In the genomic region with DNA sequence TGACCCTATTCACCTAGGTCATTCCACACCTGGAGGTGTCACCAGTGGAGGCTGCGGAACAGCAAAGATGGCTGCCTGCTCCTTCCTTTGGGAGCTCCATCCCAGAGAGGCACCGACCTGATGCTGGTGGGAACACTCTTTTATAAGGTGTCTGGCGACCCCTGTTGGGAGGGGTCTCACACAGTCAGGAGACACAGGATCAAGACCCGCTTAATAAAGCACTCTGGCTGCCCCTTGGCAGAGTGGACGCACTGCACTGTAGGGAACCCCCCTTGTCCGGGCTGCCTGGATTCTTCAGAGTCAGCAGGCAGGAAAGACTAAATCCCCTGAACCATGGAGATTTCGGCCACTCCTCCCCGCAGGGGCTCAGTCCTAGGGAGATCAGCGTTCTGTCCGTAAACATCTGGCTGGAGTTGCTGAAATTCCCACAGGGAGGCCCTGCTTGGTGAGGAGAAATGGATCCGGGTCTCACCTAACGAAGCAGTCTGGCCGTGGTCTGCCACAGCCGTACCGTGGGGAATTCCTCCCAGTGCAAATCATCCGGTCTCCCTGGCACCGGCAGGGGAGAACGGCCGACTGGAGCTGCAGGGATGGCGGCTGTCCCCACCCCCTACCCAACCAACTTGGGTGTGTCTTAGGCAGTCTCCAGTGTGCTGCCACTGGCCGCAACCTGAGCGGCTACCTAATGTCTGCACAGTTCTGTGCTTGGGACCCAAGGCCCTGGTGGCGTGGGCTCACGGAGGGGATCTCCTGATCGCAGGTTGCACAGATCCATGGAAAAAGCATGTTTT, we compare ENCODE assay signal across 1 cellular context.
TF ChIP-seq lines count a peak whose summit lies in the region.

No MANE protein-coding gene starts in this region.

TF ChIP-seq in HCT116, 20 proteins besides CTCF, POLR2A, EP300 and RAD21 (continued from another document):
- TF ChIP-seq, protein P1, sequence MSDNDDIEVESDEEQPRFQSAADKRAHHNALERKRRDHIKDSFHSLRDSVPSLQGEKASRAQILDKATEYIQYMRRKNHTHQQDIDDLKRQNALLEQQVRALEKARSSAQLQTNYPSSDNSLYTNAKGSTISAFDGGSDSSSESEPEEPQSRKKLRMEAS (IDR thresholded peaks at IDR 0.05): no peak
- TF ChIP-seq ZFX (IDR thresholded peaks at IDR 0.05): no peak
- no peak for TF ChIP-seq EZH2 (IDR thresholded peaks at IDR 0.05)
- TF ChIP-seq, protein P2, sequence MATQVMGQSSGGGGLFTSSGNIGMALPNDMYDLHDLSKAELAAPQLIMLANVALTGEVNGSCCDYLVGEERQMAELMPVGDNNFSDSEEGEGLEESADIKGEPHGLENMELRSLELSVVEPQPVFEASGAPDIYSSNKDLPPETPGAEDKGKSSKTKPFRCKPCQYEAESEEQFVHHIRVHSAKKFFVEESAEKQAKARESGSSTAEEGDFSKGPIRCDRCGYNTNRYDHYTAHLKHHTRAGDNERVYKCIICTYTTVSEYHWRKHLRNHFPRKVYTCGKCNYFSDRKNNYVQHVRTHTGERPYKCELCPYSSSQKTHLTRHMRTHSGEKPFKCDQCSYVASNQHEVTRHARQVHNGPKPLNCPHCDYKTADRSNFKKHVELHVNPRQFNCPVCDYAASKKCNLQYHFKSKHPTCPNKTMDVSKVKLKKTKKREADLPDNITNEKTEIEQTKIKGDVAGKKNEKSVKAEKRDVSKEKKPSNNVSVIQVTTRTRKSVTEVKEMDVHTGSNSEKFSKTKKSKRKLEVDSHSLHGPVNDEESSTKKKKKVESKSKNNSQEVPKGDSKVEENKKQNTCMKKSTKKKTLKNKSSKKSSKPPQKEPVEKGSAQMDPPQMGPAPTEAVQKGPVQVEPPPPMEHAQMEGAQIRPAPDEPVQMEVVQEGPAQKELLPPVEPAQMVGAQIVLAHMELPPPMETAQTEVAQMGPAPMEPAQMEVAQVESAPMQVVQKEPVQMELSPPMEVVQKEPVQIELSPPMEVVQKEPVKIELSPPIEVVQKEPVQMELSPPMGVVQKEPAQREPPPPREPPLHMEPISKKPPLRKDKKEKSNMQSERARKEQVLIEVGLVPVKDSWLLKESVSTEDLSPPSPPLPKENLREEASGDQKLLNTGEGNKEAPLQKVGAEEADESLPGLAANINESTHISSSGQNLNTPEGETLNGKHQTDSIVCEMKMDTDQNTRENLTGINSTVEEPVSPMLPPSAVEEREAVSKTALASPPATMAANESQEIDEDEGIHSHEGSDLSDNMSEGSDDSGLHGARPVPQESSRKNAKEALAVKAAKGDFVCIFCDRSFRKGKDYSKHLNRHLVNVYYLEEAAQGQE (IDR thresholded peaks at IDR 0.05; ENCODE audit: low read depth): no peak
- TF ChIP-seq, protein P3, sequence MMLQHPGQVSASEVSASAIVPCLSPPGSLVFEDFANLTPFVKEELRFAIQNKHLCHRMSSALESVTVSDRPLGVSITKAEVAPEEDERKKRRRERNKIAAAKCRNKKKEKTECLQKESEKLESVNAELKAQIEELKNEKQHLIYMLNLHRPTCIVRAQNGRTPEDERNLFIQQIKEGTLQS (IDR thresholded peaks at IDR 0.05): no peak
